1 cellular context compared by ENCODE assay signal in the genomic region with DNA sequence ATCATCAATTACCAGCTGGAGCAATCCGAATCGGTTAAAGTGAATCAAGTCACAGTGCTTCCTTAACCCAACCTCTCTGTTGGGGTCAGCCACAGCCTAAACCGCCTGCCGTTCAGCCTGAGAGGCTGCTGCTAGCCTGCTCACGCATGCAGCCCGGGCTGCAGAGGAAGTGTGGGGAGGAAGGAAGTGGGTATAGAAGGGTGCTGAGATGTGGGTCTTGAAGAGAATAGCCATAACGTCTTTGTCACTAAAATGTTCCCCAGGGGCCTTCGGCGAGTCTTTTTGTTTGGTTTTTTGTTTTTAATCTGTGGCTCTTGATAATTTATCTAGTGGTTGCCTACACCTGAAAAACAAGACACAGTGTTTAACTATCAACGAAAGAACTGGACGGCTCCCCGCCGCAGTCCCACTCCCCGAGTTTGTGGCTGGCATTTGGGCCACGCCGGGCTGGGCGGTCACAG.
TF ChIP-seq lines count a peak whose summit lies in the region.

No MANE protein-coding gene starts in this region.

TF ChIP-seq in GM12878, 131 proteins besides CTCF, POLR2A, EP300 and RAD21 (continued from another document):
- TF ChIP-seq, protein P1, sequence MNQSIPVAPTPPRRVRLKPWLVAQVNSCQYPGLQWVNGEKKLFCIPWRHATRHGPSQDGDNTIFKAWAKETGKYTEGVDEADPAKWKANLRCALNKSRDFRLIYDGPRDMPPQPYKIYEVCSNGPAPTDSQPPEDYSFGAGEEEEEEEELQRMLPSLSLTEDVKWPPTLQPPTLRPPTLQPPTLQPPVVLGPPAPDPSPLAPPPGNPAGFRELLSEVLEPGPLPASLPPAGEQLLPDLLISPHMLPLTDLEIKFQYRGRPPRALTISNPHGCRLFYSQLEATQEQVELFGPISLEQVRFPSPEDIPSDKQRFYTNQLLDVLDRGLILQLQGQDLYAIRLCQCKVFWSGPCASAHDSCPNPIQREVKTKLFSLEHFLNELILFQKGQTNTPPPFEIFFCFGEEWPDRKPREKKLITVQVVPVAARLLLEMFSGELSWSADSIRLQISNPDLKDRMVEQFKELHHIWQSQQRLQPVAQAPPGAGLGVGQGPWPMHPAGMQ (IDR thresholded peaks at IDR 0.05; ENCODE audit: borderline replicate concordance) = peak; percentile 67; the same call in 1 of the 2 replicates
- TF ChIP-seq HDAC6 (IDR thresholded peaks at IDR 0.05; ENCODE audit: unreplicated experiment) (no peak), MYC (IDR thresholded peaks at IDR 0.05; ENCODE audit: insufficient read depth, insufficient read length, insufficient replicate concordance, low read length, severe bottlenecking) (no peak), MTA3 (IDR thresholded peaks at IDR 0.05; ENCODE audit: borderline replicate concordance, low read length) (peak; percentile 81; the same call in 1 of the 2 replicates), TAF1 (IDR thresholded peaks at IDR 0.05; ENCODE audit: borderline replicate concordance, low read depth, low read length) (no peak), SP1 (IDR thresholded peaks at IDR 0.05; ENCODE audit: low read depth, low read length) (peak; percentile 34), RELB (IDR thresholded peaks at IDR 0.05; ENCODE audit: low read depth) (0 out of 2 replicates have a peak, but pooled peaks have one; percentile 13), ZSCAN29 (IDR thresholded peaks at IDR 0.05) (no peak), NFIC (IDR thresholded peaks at IDR 0.05; ENCODE audit: low read depth, low read length) (peak; percentile 73), RBBP5 (conservative IDR thresholded peaks at IDR 0.05) (no peak), ZNF217 (IDR thresholded peaks at IDR 0.05) (no peak), DPF2 (IDR thresholded peaks at IDR 0.05) (peak; percentile 86), MEF2A (IDR thresholded peaks at IDR 0.05; ENCODE audit: insufficient read depth, low read depth, low read length) (0 out of 2 replicates have a peak, but pooled peaks have one; percentile 22), MAX (IDR thresholded peaks at IDR 0.05; ENCODE audit: low read depth, low read length) (no peak), CREM (IDR thresholded peaks at IDR 0.05; ENCODE audit: low read depth) (peak; percentile 75)
- TF ChIP-seq, protein P2, sequence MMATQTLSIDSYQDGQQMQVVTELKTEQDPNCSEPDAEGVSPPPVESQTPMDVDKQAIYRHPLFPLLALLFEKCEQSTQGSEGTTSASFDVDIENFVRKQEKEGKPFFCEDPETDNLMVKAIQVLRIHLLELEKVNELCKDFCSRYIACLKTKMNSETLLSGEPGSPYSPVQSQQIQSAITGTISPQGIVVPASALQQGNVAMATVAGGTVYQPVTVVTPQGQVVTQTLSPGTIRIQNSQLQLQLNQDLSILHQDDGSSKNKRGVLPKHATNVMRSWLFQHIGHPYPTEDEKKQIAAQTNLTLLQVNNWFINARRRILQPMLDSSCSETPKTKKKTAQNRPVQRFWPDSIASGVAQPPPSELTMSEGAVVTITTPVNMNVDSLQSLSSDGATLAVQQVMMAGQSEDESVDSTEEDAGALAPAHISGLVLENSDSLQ (IDR thresholded peaks at IDR 0.05) = no peak
- TF ChIP-seq, protein P3, sequence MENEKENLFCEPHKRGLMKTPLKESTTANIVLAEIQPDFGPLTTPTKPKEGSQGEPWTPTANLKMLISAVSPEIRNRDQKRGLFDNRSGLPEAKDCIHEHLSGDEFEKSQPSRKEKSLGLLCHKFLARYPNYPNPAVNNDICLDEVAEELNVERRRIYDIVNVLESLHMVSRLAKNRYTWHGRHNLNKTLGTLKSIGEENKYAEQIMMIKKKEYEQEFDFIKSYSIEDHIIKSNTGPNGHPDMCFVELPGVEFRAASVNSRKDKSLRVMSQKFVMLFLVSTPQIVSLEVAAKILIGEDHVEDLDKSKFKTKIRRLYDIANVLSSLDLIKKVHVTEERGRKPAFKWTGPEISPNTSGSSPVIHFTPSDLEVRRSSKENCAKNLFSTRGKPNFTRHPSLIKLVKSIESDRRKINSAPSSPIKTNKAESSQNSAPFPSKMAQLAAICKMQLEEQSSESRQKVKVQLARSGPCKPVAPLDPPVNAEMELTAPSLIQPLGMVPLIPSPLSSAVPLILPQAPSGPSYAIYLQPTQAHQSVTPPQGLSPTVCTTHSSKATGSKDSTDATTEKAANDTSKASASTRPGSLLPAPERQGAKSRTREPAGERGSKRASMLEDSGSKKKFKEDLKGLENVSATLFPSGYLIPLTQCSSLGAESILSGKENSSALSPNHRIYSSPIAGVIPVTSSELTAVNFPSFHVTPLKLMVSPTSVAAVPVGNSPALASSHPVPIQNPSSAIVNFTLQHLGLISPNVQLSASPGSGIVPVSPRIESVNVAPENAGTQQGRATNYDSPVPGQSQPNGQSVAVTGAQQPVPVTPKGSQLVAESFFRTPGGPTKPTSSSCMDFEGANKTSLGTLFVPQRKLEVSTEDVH (IDR thresholded peaks at IDR 0.05; ENCODE audit: low read depth, partially characterized antibody) = no peak
- TF ChIP-seq, protein P4, sequence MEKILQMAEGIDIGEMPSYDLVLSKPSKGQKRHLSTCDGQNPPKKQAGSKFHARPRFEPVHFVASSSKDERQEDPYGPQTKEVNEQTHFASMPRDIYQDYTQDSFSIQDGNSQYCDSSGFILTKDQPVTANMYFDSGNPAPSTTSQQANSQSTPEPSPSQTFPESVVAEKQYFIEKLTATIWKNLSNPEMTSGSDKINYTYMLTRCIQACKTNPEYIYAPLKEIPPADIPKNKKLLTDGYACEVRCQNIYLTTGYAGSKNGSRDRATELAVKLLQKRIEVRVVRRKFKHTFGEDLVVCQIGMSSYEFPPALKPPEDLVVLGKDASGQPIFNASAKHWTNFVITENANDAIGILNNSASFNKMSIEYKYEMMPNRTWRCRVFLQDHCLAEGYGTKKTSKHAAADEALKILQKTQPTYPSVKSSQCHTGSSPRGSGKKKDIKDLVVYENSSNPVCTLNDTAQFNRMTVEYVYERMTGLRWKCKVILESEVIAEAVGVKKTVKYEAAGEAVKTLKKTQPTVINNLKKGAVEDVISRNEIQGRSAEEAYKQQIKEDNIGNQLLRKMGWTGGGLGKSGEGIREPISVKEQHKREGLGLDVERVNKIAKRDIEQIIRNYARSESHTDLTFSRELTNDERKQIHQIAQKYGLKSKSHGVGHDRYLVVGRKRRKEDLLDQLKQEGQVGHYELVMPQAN (conservative IDR thresholded peaks at IDR 0.05) = no peak; the same call in none of the 2 replicates
